In the genomic region with DNA sequence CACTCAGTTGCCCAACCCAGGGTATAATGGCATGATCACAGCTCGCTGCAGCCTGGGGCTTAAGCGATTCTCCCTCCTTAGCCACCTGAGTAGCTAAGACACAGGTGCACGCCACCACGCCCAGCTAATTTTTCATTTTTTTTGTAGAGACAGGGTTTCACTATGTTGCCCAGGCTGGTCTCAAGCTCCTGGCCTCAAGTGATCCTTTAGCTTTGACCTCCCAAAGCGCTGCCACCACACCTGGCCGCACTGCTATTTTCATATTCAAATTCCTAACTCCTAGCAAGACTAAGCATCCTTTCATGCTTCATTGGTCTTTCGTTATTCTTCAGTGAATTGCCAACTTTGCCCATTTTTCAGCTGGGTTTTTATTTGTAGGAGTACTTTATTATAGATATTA, we compare ENCODE assay signal across 1 cellular context.
TF ChIP-seq lines count a peak whose summit lies in the region.

No MANE protein-coding gene starts in this region.

TF ChIP-seq in HepG2, 621 proteins besides CTCF, POLR2A, EP300 and RAD21:
- TF ChIP-seq PRDM4 (CRISPR knock-in tag; IDR thresholded peaks at IDR 0.05; ENCODE audit: borderline replicate concordance): no peak
- no peak for TF ChIP-seq ZSCAN21 (CRISPR knock-in tag; IDR thresholded peaks at IDR 0.05; ENCODE audit: borderline replicate concordance)
- no peak for TF ChIP-seq HMG20A (CRISPR knock-in tag; IDR thresholded peaks at IDR 0.05; ENCODE audit: borderline replicate concordance)
- TF ChIP-seq ZC3H4 (CRISPR knock-in tag; IDR thresholded peaks at IDR 0.05; ENCODE audit: borderline replicate concordance): no peak
- no peak for TF ChIP-seq FOXO4 (CRISPR knock-in tag; conservative IDR thresholded peaks at IDR 0.05)
- TF ChIP-seq THAP7 (CRISPR knock-in tag; IDR thresholded peaks at IDR 0.05): no peak
- TF ChIP-seq HOXA9 (CRISPR knock-in tag; IDR thresholded peaks at IDR 0.05; ENCODE audit: borderline replicate concordance): no peak
- TF ChIP-seq HNF1B (CRISPR knock-in tag; IDR thresholded peaks at IDR 0.05): no peak
- TF ChIP-seq SRSF4 (IDR thresholded peaks at IDR 0.05; ENCODE audit: low read depth, low read length, poor library complexity, severe bottlenecking): no peak
- no peak for TF ChIP-seq KLF9 (CRISPR knock-in tag; IDR thresholded peaks at IDR 0.05; ENCODE audit: low read depth)
- no peak for TF ChIP-seq MEF2D (CRISPR knock-in tag; IDR thresholded peaks at IDR 0.05)
- no peak for TF ChIP-seq ZNF510 (CRISPR knock-in tag; IDR thresholded peaks at IDR 0.05; ENCODE audit: low read depth)
